In the genomic region with DNA sequence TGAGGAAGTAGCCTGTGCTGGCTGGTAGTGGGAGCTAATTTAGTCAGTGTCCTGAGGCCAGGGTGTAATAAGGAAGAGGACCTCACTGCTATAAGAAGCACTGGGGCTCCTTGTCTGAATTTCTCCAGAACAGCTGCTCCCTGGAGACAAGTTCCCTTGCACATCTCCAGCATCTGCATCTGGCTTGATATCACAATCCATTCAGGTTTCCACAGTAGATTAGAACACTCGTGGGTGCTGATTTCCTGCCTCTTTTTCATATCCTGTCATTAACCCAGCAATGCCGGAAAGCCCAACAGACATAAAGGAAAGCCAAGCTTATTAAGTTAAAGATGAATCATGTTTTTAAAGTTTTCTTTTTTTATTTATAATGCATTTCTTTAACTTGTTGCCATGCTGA, we compare ENCODE assay signal across 32 cellular contexts.
"Had no signal": no experiment of that assay in that cellular context is flagged by ENCODE, and none has a peak within 500 bp of the region (broad histone marks: within the 10 kb centered on the region; RNA-seq: fewer than 3 reads in every experiment).

No MANE protein-coding gene starts in this region.

- H3K4me1 ChIP-seq: adrenal gland, body of pancreas, breast epithelium had no signal

- H3K4me3 ChIP-seq: adrenal gland, body of pancreas, breast epithelium had no signal

- H3K27me3 ChIP-seq: adrenal gland, body of pancreas, brain microvascular endothelial cell, breast epithelium had no signal

- H3K27ac ChIP-seq: adrenal gland, body of pancreas, brain microvascular endothelial cell, breast epithelium, WERI-Rb-1 had no signal

- DNase-seq: activated CD4-positive, alpha-beta memory T cell treated with anti-CD3 and anti-CD28 coated beads for 36 hours; activated CD4-positive, alpha-beta T cell treated with anti-CD3 and anti-CD28 coated beads for 4 hours; activated CD4-positive, alpha-beta T cell treated with anti-CD3 and anti-CD28 coated beads, Interleukin-2, amount 10 ng/mL, durations not matched to agents 24 days and 14 days; activated CD4-positive, alpha-beta T cell treated with anti-CD3 and anti-CD28 coated beads, Interleukin-2, amount 50 U/mL, for 1 hour; activated CD4-positive, alpha-beta T cell treated with anti-CD3 and anti-CD28 coated beads, Interleukin-2, amount 50 U/mL, for 4 hours; activated CD4-positive, CD25-positive, alpha-beta regulatory T cell; activated CD8-positive, alpha-beta memory T cell treated with anti-CD3 and anti-CD28 coated beads, Interleukin-2, amount 50 U/mL, for 4 hours; activated CD8-positive, alpha-beta T cell treated with anti-CD3 and anti-CD28 coated beads for 36 hours; activated effector memory CD4-positive, alpha-beta T cell treated with anti-CD3 and anti-CD28 coated beads, Interleukin-2, amount 50 U/mL, for 16 hours; activated gamma-delta T cell treated with Interleukin-2 at 50 U/mL for 16 hours; activated naive CD4-positive, alpha-beta T cell; activated naive CD4-positive, alpha-beta T cell treated with anti-CD3 and anti-CD28 coated beads for 36 hours; activated naive CD4-positive, alpha-beta T cell treated with anti-CD3 and anti-CD28 coated beads, Interleukin-2, amount 50 U/mL, for 16 hours; activated naive CD8-positive, alpha-beta T cell treated with anti-CD3 and anti-CD28 coated beads for 36 hours; activated T-cell treated with anti-CD3 and anti-CD28 coated beads for 4 hours; activated T-cell treated with anti-CD3 and anti-CD28 coated beads, Interleukin-2, amount 50 U/mL, for 1 hour; activated T-cell treated with anti-CD3 and anti-CD28 coated beads, Interleukin-2, amount 50 U/mL, for 4 hours; activated T-cell treated with anti-CD3 and anti-CD28 coated beads, Interleukin-2, amount 50 U/mL, for 72 hours; adrenal gland; amniotic stem cell; aorta; body of pancreas; brain microvascular endothelial cell; central memory CD4-positive, alpha-beta T cell; T-helper 1 cell; T-helper 2 cell; T-helper 9 cell; WERI-Rb-1 had no signal

- H3K36me3 ChIP-seq: adrenal gland, brain microvascular endothelial cell, breast epithelium, WERI-Rb-1 had no signal

- H3K9me3 ChIP-seq: adrenal gland, body of pancreas, breast epithelium had no signal

- ATAC-seq: activated CD4-positive, CD25-positive, alpha-beta regulatory T cell treated with anti-CD3 and anti-CD28 coated beads, Interleukin-2, amount 50 U/mL, for 24 hours; activated CD8-positive, alpha-beta T cell treated with anti-CD3 and anti-CD28 coated beads for 36 hours; activated naive CD4-positive, alpha-beta T cell treated with anti-CD3 and anti-CD28 coated beads, Interleukin-2, amount 50 U/mL, for 72 hours; activated T-cell treated with anti-CD3 and anti-CD28 coated beads, Interleukin-2, amount 50 U/mL, for 4 hours; activated T-cell treated with anti-CD3 and anti-CD28 coated beads, Interleukin-2, amount 50 U/mL, for 72 hours; activated T-helper 17 cell treated with anti-CD3 and anti-CD28 coated beads, Interleukin-2, amount 50 U/mL, for 72 hours; body of pancreas had no signal
